8 cellular contexts compared by ENCODE assay signal in genomic region chr1:43147625-43148319, GRCh38. TPM values are rescaled to one million over a fixed set of nuclear protein-coding genes. Genes with fewer than 3 reads are reported as not detected.
DNase-seq lines count a peak whose midpoint lies in the region; ATAC-seq, FAIRE-seq and TF ChIP-seq lines count a peak whose summit lies in the region.

No MANE protein-coding gene starts in this region.

- no peak for TF ChIP-seq POLR2A in GM18505 (IDR thresholded peaks at IDR 0.05; ENCODE audit: borderline replicate concordance, extremely low read depth, insufficient read depth, insufficient read length)

- H3K27me3 ChIP-seq in PC-3 (ENCODE audit: low read length) = no peaks in the 10 kb centered on the region
- H3K27me3 ChIP-seq in astrocyte (ENCODE audit: insufficient read depth, low read length) = peaks cover 44% of the 10 kb centered on the region
- no peaks in the 10 kb centered on the region for H3K27me3 ChIP-seq in right cardiac atrium (ENCODE audit: control insufficient read depth, insufficient read depth)

- WGBS in right cardiac atrium = 3% methylated on average over 47 of the region's 47 CpGs

- POLR2A ChIA-PET in PC-3 (lab: Charles Lee; ENCODE audit: unreplicated experiment) = interaction anchor here (0.6 kb wide), 2 partner anchors 58 to 356 kb away, joined by 3 read pairs; no protein-coding TSS in a partner anchor

- no peaks in the 10 kb centered on the region for H3K36me3 ChIP-seq in PC-3 (ENCODE audit: low read depth, low read length)
- H3K36me3 ChIP-seq in astrocyte (ENCODE audit: insufficient read depth, low read length) = no peaks in the 10 kb centered on the region

- H3K27ac ChIP-seq in PC-3 (ENCODE audit: low read length) (no peak overlapping the region), astrocyte (ENCODE audit: low read depth, low read length) (no peak overlapping the region), right cardiac atrium (ENCODE audit: low read length) (no peak overlapping the region)

- no peak for FAIRE-seq in astrocyte (lab: Jason Lieb, UNC)

- peaks cover 6% of the 10 kb centered on the region for H3K4me1 Mint-ChIP-seq in astrocyte (ENCODE audit: low read depth, unreplicated experiment)

- TF ChIP-seq CTCF in PC-3 (conservative IDR thresholded peaks at IDR 0.05; ENCODE audit: low read depth, low read length) = no peak
- TF ChIP-seq CTCF in astrocyte (IDR thresholded peaks at IDR 0.05; ENCODE audit: insufficient read depth, low read depth, low read length) = no peak

- peak overlapping the region; percentile 50 for H3K4me2 ChIP-seq in PC-3 (ENCODE audit: low read length)
- peak overlapping the region; percentile 93 for H3K4me2 ChIP-seq in astrocyte (ENCODE audit: low read length)

- CTCF ChIA-PET in PC-3 (lab: Charles Lee) = no interaction called here

- H3K9me2 ChIP-seq in PC-3 (replicated peaks; ENCODE audit: low read length) = no peaks in the 10 kb centered on the region

- H4K20me1 ChIP-seq in PC-3 (ENCODE audit: low read length) (no peaks in the 10 kb centered on the region), astrocyte (ENCODE audit: insufficient read depth, low read length) (no peaks in the 10 kb centered on the region)

- no peaks in the 10 kb centered on the region for H3K9me3 Mint-ChIP-seq in astrocyte (ENCODE audit: unreplicated experiment)

- ATAC-seq in PC-3 = peak; percentile 89
- ATAC-seq in right cardiac atrium = peak; percentile 93
- ATAC-seq in GM18505 (IDR thresholded peaks at IDR 0.05; ENCODE audit: unreplicated experiment) = no peak
- ATAC-seq in HG03139 (IDR thresholded peaks at IDR 0.05; ENCODE audit: unreplicated experiment) = no peak

- H3K36me3 Mint-ChIP-seq in astrocyte (ENCODE audit: low read depth, unreplicated experiment) = peaks cover 6% of the 10 kb centered on the region

- H3K27ac Mint-ChIP-seq in astrocyte (ENCODE audit: unreplicated experiment) = no peak overlapping the region

- no peaks in the 10 kb centered on the region for H3F3A ChIP-seq in PC-3 (ENCODE audit: low read length, unreplicated experiment)

- peak overlapping the region; percentile 52 for H2AFZ ChIP-seq in PC-3 (ENCODE audit: low read length)
- peak overlapping the region; percentile 89 for H2AFZ ChIP-seq in astrocyte (ENCODE audit: low read depth, low read length)

- H3K4me3 ChIP-seq in PC-3 (ENCODE audit: low read length) (peak overlapping the region; percentile 26; the same call in 1 of the 2 replicates), astrocyte (ENCODE audit: insufficient read depth, low read depth, low read length) (peak overlapping the region; percentile 67), right cardiac atrium (ENCODE audit: low read length) (peak overlapping the region; percentile 33)

- peaks cover 18% of the 10 kb centered on the region for H3K27me3 Mint-ChIP-seq in astrocyte (ENCODE audit: low read depth, unreplicated experiment)

- peaks cover 23% of the 10 kb centered on the region for H3K4me1 ChIP-seq in PC-3 (ENCODE audit: insufficient read depth, low read length)
- H3K4me1 ChIP-seq in astrocyte (ENCODE audit: insufficient read depth, low read length) = peaks cover 4% of the 10 kb centered on the region
- no peaks in the 10 kb centered on the region for H3K4me1 ChIP-seq in right cardiac atrium (ENCODE audit: control insufficient read depth, insufficient read depth, low read length)

- H3K9me3 ChIP-seq in PC-3 (ENCODE audit: low read length) = no peaks in the 10 kb centered on the region
- no peaks in the 10 kb centered on the region for H3K9me3 ChIP-seq in astrocyte (ENCODE audit: insufficient read depth, low read depth, low read length)
- H3K9me3 ChIP-seq in right cardiac atrium (ENCODE audit: control insufficient read depth, low read length) = no peaks in the 10 kb centered on the region

- intact Hi-C loops in PC-3 (cut with micrococcal nuclease) (no loop called here), right cardiac atrium (cut with DNase I) (no loop called here), posterior cingulate gyrus (cut with DNase I) (no loop called here)

- H3K4me3 Mint-ChIP-seq in astrocyte (ENCODE audit: unreplicated experiment) = peak overlapping the region; percentile 85

- DNase-seq in AG08395 (ENCODE audit: low spot score) = peak; percentile 51
- DNase-seq in HS-5 (ENCODE audit: low read depth) = peak; percentile 14
- DNase-seq in PC-3 = peak; percentile 62
- DNase-seq in astrocyte (ENCODE audit: low read depth) = peak; percentile 51
- peak; percentile 80 to 92 (median 91) for DNase-seq in right cardiac atrium
- peak; percentile 25 to 94 (median 64) for DNase-seq in posterior cingulate gyrus

- BruUV-seq in PC-3 (replicated peaks; lab: Mats Ljungman, UMichigan) = no TSS peak

- H3K79me2 ChIP-seq in PC-3 (ENCODE audit: low read length) = no peaks in the 10 kb centered on the region
- H3K79me2 ChIP-seq in astrocyte (ENCODE audit: insufficient read depth, low read length) = no peaks in the 10 kb centered on the region

- no peak overlapping the region for H3K9ac ChIP-seq in PC-3 (ENCODE audit: low read length)
- peak overlapping the region; percentile 8 for H3K9ac ChIP-seq in astrocyte (ENCODE audit: low read length)

RNA-seq across cellular contexts. Expression of gene EBNA1BP2, which starts 24.3 kb away (rescaled TPM):
- total RNA-seq in PC-3 (2014; rRNA removed) = 274 and 338 TPM in 2 replicates
- total RNA-seq in astrocyte = 70.1 and 81.6 TPM in 2 replicates
- 10 to 100 TPM; 23.6 to 32.4 (median 28.2) TPM for total RNA-seq in right cardiac atrium
- polyA plus RNA-seq in right cardiac atrium = 38.8 TPM

RNA-seq across cellular contexts. Expression of gene CFAP57, which starts 24.4 kb away (rescaled TPM):
- 1.2 and 2.6 TPM in 2 replicates for total RNA-seq in PC-3 (2014; rRNA removed)
- total RNA-seq in astrocyte = 0.18 and 0.29 TPM in 2 replicates
- total RNA-seq in right cardiac atrium = under 1 TPM in 3 of 4 donors, not detected in 1; 0.06 to 0.25 (median 0.14) TPM
- 0.09 TPM for polyA plus RNA-seq in right cardiac atrium

Comparison
In these comparisons a context has a peak if more than half of its experiments do, and no peak if none do; other contexts are left out.
1. DNase-seq: peak in every context shown above with its lines; median percentile 91 in right cardiac atrium; 64 in posterior cingulate gyrus; 62 in PC-3; 51 in AG08395; 51 in astrocyte; 14 in HS-5.
2. ATAC-seq: peak in PC-3 (single experiment) and right cardiac atrium (2 of 2); none in GM18505 (single experiment) and HG03139 (single experiment).
3. Peak in every context shown above with its lines, with median percentiles within 50 percentile points of each other: H3K4me3 ChIP-seq.